In genomic region chr1:229025576-229025975, GRCh38 we compare ENCODE assay signal across 15 cellular contexts.
DNase-seq lines count a peak whose midpoint lies in the region; ATAC-seq and TF ChIP-seq lines count a peak whose summit lies in the region.
"Had no signal": no experiment of that assay in that cellular context is flagged by ENCODE, and none has a peak within 500 bp of the region (broad histone marks: within the 10 kb centered on the region; RNA-seq: fewer than 3 reads in every experiment).

No MANE protein-coding gene starts in this region.

- H3K4me1 Mint-ChIP-seq in T-helper 17 cell: peaks cover 20% of the 10 kb centered on the region
- H3K4me1 Mint-ChIP-seq in neural crest cell: peaks cover 64% of the 10 kb centered on the region
- no peaks in the 10 kb centered on the region for H3K4me1 Mint-ChIP-seq in Caco-2 (ENCODE audit: low read depth, unreplicated experiment)

- TF ChIP-seq CTCF in HL-60 (IDR thresholded peaks at IDR 0.05; ENCODE audit: insufficient read depth, low read length) (no peak), neural crest cell (conservative IDR thresholded peaks at IDR 0.05) (no peak), Caco-2 (IDR thresholded peaks at IDR 0.05; ENCODE audit: insufficient read depth in 1 of 2, low read depth in 1 of 2, low read length in 1 of 2, severe bottlenecking in 1 of 2, unreplicated experiment in 1 of 2) (no peak)

- CTCF ChIA-PET in Caco-2 (lab: Charles Lee): no interaction called here

- no TSS peak for BruUV-seq in Caco-2 (replicated peaks; lab: Mats Ljungman, UMichigan)

- H3K9me3 ChIP-seq in T-helper 17 cell (ENCODE audit: control insufficient read depth, low read length, poor library complexity, severe bottlenecking): no peaks in the 10 kb centered on the region
- H3K9me3 ChIP-seq in Caco-2: no peaks in the 10 kb centered on the region
- H3K9me3 ChIP-seq: BLaER1 treated with 17β-estradiol and CSF1 and Interleukin-3, amounts not matched to agents 10 nM and 100 nM had no signal

- no peak for ATAC-seq in T-helper 17 cell

- intact Hi-C loops in Caco-2 (cut with micrococcal nuclease; ENCODE audit: unreplicated experiment): no loop called here

- H3K27me3 ChIP-seq in HL-60 (ENCODE audit: insufficient read depth, poor library complexity, severe bottlenecking): no peaks in the 10 kb centered on the region
- H3K27me3 ChIP-seq in Caco-2 (replicated peaks; ENCODE audit: control insufficient read depth, insufficient read depth, low read length): no peaks in the 10 kb centered on the region

- peak overlapping the region; percentile 94 for H3K27ac ChIP-seq in HL-60 (replicated peaks)

- no peaks in the 10 kb centered on the region for H3K36me3 Mint-ChIP-seq in T-helper 17 cell (ENCODE audit: low read depth)
- no peaks in the 10 kb centered on the region for H3K36me3 Mint-ChIP-seq in neural crest cell (ENCODE audit: low read depth)
- no peaks in the 10 kb centered on the region for H3K36me3 Mint-ChIP-seq in Caco-2 (ENCODE audit: insufficient read depth, unreplicated experiment)

- H3K9me3 Mint-ChIP-seq in neural crest cell (no peaks in the 10 kb centered on the region), Caco-2 (ENCODE audit: unreplicated experiment) (no peaks in the 10 kb centered on the region)

- H3K4me3 ChIP-seq in HL-60 (replicated peaks; ENCODE audit: insufficient read depth, low read length): no peak overlapping the region
- no peak overlapping the region for H3K4me3 ChIP-seq in Caco-2 (ENCODE audit: low read depth, low read length)
- H3K4me3 ChIP-seq: BLaER1 treated with 17β-estradiol and CSF1 and Interleukin-3, amounts not matched to agents 10 nM and 100 nM had no signal

- POLR2A ChIA-PET in Caco-2 (lab: Charles Lee): no interaction called here

- H3K27ac Mint-ChIP-seq in T-helper 17 cell: peak overlapping the region; percentile 54
- H3K27ac Mint-ChIP-seq in neural crest cell (ENCODE audit: unreplicated experiment): peak overlapping the region; percentile 50
- no peak overlapping the region for H3K27ac Mint-ChIP-seq in Caco-2 (ENCODE audit: unreplicated experiment)

- no peak for DNase-seq in HL-60 (ENCODE audit: low read depth in 1 of 2, low spot score in 1 of 2)
- DNase-seq in NCI-H146 (lab: John Stamatoyannopoulos, UW): peak; percentile 45
- DNase-seq in T-helper 17 cell: no peak
- DNase-seq in neural crest cell (ENCODE audit: low read depth, low spot score): no peak
- no peak for DNase-seq in 8988T
- no peak for DNase-seq in RPMI8226
- DNase-seq in hepatic stellate cell (ENCODE audit: low spot score): no peak
- DNase-seq in Caco-2: no peak
- DNase-seq: DMS153, H7, NCI-H1436 treated with DMSO at 0.1 percent for 48 hours, NCI-H526 treated with DMSO at 0.1 percent for 48 hours, SHP77, T-helper 2 cell had no signal

- H3K4me3 Mint-ChIP-seq in T-helper 17 cell: no peak overlapping the region
- no peak overlapping the region for H3K4me3 Mint-ChIP-seq in neural crest cell
- no peak overlapping the region for H3K4me3 Mint-ChIP-seq in Caco-2 (ENCODE audit: unreplicated experiment)

- H3K36me3 ChIP-seq in Caco-2 (ENCODE audit: control insufficient read depth, insufficient read depth, low read length): no peaks in the 10 kb centered on the region
- H3K36me3 ChIP-seq: BLaER1 treated with 17β-estradiol and CSF1 and Interleukin-3, amounts not matched to agents 10 nM and 100 nM had no signal

- no peaks in the 10 kb centered on the region for H3K4me1 ChIP-seq in Caco-2

- H3K27me3 Mint-ChIP-seq in T-helper 17 cell (no peaks in the 10 kb centered on the region), neural crest cell (ENCODE audit: low read depth) (peaks cover 3% of the 10 kb centered on the region), Caco-2 (ENCODE audit: insufficient read depth, unreplicated experiment) (no peaks in the 10 kb centered on the region)
